1 cellular context compared by ENCODE assay signal in the genomic region with DNA sequence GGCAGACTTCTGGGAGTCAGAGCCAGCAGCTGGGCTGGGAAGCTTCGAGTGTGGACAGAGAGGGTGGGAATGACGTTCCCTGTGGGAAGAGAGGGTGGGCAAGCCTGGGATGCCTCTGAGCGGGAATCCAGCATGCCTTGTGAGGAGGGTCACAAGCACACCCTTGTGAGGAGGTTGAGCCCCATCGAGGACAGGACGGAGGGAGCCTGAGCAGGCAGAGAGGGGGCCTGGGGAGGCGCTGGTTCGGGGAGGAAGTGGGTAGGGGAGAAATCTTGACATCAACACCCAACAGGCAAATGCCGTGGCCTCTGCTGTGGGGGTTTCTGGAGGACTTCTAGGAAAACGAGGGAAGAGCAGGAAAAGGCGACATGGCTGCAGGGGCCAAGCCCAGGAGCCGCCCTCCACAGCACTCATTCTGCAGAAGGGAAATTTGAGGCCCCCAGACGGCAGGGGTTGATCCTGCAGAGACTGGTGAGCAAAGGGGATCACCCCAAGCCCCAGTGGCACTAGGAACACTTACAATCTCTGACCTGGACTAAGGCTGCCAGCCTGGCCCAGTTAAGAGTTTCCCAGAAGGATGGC.
A peak's percentile ranks its signal among the peaks of the same experiment; 100 is the strongest.
TF ChIP-seq lines count a peak whose summit lies in the region.

No MANE protein-coding gene starts in this region.

TF ChIP-seq in GM12878, 131 proteins besides CTCF, POLR2A, EP300 and RAD21:
- TF ChIP-seq MTA2 (IDR thresholded peaks at IDR 0.05; ENCODE audit: low read depth) (peak; percentile 5; the same call in 1 of the 2 replicates), HDGF (IDR thresholded peaks at IDR 0.05) (peak; percentile 60; the same call in 1 of the 2 replicates), SPI1 (IDR thresholded peaks at IDR 0.05; ENCODE audit: borderline replicate concordance, insufficient read depth, low read depth, low read length) (peak; percentile 38; the same call in 1 of the 2 replicates), IKZF2 (IDR thresholded peaks at IDR 0.05) (peak in 1 of 2 experiments; percentile 42; a peak in 1 of 4 replicates), POLR2AphosphoS2 (IDR thresholded peaks at IDR 0.05; ENCODE audit: low read depth, low read length) (no peak)
- TF ChIP-seq, protein P1, sequence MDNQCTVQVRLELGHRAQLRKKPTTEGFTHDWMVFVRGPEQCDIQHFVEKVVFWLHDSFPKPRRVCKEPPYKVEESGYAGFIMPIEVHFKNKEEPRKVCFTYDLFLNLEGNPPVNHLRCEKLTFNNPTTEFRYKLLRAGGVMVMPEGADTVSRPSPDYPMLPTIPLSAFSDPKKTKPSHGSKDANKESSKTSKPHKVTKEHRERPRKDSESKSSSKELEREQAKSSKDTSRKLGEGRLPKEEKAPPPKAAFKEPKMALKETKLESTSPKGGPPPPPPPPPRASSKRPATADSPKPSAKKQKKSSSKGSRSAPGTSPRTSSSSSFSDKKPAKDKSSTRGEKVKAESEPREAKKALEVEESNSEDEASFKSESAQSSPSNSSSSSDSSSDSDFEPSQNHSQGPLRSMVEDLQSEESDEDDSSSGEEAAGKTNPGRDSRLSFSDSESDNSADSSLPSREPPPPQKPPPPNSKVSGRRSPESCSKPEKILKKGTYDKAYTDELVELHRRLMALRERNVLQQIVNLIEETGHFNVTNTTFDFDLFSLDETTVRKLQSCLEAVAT (IDR thresholded peaks at IDR 0.05) = 0 out of 2 replicates have a peak, but pooled peaks have one; percentile 36
